1 cellular context compared by ENCODE assay signal in the genomic region with DNA sequence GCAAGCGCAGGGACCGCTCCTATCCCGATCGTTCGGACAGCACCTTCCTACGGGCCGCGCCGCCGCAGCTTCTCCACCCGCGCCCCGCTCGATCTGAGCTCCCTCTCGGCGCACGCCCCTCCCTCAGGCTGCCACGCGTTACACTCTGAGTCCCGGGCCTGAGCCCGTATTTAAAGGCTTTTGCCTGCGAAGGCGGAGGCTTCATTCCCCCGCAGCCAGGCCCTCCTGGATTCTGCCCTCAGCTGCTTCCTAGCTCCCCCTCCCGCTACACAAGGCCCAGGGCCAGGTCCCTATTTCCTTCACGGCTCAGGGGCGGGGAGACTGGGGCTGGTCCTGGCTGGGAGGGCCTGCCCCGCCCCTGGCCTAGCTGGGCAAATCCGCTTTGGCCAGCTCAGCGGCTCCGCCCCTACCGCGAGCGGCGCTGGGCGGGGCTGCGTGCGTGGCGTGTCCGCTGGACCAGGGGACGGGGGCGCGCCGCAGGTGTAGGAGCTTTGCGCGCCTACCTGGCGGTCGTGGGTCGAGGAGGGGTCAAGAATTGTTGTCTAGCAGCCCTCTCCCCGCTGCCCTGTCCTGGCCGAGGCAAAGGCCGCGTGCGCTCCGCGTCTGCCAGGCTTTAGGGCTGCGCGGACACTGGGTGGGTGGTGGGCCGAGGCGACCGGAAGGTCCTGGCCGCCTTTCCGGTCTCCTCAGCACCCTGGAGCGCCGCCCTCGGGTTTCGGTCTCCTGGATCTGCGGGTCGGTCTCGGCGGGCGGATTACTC.
TF ChIP-seq lines count a peak whose summit lies in the region.

A gene (minus strand): TSS at position 144 of the 760 bp plus-strand sequence. CDS start 5,927 bp downstream, outside the sequence.

TF ChIP-seq in HepG2, 621 proteins besides CTCF, POLR2A, EP300 and RAD21 (continued from another document and continues in another):
- TF ChIP-seq, protein P1, sequence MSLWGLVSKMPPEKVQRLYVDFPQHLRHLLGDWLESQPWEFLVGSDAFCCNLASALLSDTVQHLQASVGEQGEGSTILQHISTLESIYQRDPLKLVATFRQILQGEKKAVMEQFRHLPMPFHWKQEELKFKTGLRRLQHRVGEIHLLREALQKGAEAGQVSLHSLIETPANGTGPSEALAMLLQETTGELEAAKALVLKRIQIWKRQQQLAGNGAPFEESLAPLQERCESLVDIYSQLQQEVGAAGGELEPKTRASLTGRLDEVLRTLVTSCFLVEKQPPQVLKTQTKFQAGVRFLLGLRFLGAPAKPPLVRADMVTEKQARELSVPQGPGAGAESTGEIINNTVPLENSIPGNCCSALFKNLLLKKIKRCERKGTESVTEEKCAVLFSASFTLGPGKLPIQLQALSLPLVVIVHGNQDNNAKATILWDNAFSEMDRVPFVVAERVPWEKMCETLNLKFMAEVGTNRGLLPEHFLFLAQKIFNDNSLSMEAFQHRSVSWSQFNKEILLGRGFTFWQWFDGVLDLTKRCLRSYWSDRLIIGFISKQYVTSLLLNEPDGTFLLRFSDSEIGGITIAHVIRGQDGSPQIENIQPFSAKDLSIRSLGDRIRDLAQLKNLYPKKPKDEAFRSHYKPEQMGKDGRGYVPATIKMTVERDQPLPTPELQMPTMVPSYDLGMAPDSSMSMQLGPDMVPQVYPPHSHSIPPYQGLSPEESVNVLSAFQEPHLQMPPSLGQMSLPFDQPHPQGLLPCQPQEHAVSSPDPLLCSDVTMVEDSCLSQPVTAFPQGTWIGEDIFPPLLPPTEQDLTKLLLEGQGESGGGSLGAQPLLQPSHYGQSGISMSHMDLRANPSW (CRISPR knock-in tag; IDR thresholded peaks at IDR 0.05; ENCODE audit: borderline replicate concordance): 0 out of 2 replicates have a peak, but pooled peaks have one; percentile 18
- TF ChIP-seq RFXANK (CRISPR knock-in tag; IDR thresholded peaks at IDR 0.05): no peak
- peak; percentile 84 for TF ChIP-seq ZNF451 (CRISPR knock-in tag; IDR thresholded peaks at IDR 0.05)
- TF ChIP-seq, protein P2, sequence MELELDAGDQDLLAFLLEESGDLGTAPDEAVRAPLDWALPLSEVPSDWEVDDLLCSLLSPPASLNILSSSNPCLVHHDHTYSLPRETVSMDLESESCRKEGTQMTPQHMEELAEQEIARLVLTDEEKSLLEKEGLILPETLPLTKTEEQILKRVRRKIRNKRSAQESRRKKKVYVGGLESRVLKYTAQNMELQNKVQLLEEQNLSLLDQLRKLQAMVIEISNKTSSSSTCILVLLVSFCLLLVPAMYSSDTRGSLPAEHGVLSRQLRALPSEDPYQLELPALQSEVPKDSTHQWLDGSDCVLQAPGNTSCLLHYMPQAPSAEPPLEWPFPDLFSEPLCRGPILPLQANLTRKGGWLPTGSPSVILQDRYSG (CRISPR knock-in tag; IDR thresholded peaks at IDR 0.05): no peak
- TF ChIP-seq SRY (CRISPR knock-in tag; IDR thresholded peaks at IDR 0.05): peak; percentile 90
- TF ChIP-seq GABPA (IDR thresholded peaks at IDR 0.05; ENCODE audit: low read depth, low read length): peak; percentile 92
- TF ChIP-seq GABPA (CRISPR knock-in tag; IDR thresholded peaks at IDR 0.05; ENCODE audit: low read depth): peak; percentile 91
- TF ChIP-seq, protein P3, sequence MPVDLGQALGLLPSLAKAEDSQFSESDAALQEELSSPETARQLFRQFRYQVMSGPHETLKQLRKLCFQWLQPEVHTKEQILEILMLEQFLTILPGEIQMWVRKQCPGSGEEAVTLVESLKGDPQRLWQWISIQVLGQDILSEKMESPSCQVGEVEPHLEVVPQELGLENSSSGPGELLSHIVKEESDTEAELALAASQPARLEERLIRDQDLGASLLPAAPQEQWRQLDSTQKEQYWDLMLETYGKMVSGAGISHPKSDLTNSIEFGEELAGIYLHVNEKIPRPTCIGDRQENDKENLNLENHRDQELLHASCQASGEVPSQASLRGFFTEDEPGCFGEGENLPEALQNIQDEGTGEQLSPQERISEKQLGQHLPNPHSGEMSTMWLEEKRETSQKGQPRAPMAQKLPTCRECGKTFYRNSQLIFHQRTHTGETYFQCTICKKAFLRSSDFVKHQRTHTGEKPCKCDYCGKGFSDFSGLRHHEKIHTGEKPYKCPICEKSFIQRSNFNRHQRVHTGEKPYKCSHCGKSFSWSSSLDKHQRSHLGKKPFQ (CRISPR knock-in tag; IDR thresholded peaks at IDR 0.05; ENCODE audit: insufficient replicate concordance): peak; percentile 55
- peak; percentile 24 to 25; a peak in 1 of 4 replicates for TF ChIP-seq NR2F1 (CRISPR knock-in tag; IDR thresholded peaks at IDR 0.05)
- no peak for TF ChIP-seq SOX6 (IDR thresholded peaks at IDR 0.05)
- TF ChIP-seq SOX6 (CRISPR knock-in tag; IDR thresholded peaks at IDR 0.05): peak; percentile 81; the same call in 1 of the 2 replicates
- TF ChIP-seq, protein P4, sequence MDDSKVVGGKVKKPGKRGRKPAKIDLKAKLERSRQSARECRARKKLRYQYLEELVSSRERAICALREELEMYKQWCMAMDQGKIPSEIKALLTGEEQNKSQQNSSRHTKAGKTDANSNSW (CRISPR knock-in tag; IDR thresholded peaks at IDR 0.05; ENCODE audit: borderline replicate concordance): peak; percentile 80; the same call in 1 of the 2 replicates
- TF ChIP-seq, protein P5, sequence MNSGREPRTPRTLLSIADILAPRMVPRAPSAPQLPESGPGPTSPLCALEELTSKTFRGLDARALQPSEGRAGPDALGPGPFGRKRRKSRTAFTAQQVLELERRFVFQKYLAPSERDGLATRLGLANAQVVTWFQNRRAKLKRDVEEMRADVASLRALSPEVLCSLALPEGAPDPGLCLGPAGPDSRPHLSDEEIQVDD (CRISPR knock-in tag; IDR thresholded peaks at IDR 0.05; ENCODE audit: borderline replicate concordance): peak; percentile 79
- TF ChIP-seq, protein P6, sequence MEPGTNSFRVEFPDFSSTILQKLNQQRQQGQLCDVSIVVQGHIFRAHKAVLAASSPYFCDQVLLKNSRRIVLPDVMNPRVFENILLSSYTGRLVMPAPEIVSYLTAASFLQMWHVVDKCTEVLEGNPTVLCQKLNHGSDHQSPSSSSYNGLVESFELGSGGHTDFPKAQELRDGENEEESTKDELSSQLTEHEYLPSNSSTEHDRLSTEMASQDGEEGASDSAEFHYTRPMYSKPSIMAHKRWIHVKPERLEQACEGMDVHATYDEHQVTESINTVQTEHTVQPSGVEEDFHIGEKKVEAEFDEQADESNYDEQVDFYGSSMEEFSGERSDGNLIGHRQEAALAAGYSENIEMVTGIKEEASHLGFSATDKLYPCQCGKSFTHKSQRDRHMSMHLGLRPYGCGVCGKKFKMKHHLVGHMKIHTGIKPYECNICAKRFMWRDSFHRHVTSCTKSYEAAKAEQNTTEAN (CRISPR knock-in tag; conservative IDR thresholded peaks at IDR 0.05): 0 out of 2 replicates have a peak, but pooled peaks have one; percentile 9
- TF ChIP-seq, protein P7, sequence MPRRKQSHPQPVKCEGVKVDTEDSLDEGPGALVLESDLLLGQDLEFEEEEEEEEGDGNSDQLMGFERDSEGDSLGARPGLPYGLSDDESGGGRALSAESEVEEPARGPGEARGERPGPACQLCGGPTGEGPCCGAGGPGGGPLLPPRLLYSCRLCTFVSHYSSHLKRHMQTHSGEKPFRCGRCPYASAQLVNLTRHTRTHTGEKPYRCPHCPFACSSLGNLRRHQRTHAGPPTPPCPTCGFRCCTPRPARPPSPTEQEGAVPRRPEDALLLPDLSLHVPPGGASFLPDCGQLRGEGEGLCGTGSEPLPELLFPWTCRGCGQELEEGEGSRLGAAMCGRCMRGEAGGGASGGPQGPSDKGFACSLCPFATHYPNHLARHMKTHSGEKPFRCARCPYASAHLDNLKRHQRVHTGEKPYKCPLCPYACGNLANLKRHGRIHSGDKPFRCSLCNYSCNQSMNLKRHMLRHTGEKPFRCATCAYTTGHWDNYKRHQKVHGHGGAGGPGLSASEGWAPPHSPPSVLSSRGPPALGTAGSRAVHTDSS (CRISPR knock-in tag; conservative IDR thresholded peaks at IDR 0.05): 0 out of 2 replicates have a peak, but pooled peaks have one; percentile 59
- TF ChIP-seq GFI1 (CRISPR knock-in tag; IDR thresholded peaks at IDR 0.05; ENCODE audit: borderline replicate concordance): peak; percentile 79
- TF ChIP-seq, protein P8, sequence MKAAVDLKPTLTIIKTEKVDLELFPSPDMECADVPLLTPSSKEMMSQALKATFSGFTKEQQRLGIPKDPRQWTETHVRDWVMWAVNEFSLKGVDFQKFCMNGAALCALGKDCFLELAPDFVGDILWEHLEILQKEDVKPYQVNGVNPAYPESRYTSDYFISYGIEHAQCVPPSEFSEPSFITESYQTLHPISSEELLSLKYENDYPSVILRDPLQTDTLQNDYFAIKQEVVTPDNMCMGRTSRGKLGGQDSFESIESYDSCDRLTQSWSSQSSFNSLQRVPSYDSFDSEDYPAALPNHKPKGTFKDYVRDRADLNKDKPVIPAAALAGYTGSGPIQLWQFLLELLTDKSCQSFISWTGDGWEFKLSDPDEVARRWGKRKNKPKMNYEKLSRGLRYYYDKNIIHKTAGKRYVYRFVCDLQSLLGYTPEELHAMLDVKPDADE (CRISPR knock-in tag; IDR thresholded peaks at IDR 0.05): peak; percentile 62; the same call in 1 of the 2 replicates
- peak; percentile 34; the same call in 1 of the 2 replicates for TF ChIP-seq KLF9 (CRISPR knock-in tag; IDR thresholded peaks at IDR 0.05; ENCODE audit: low read depth)
- TF ChIP-seq ZFY (CRISPR knock-in tag; IDR thresholded peaks at IDR 0.05): peak; percentile 93
- TF ChIP-seq KMT2B (CRISPR knock-in tag; IDR thresholded peaks at IDR 0.05): peak; percentile 93
- peak; percentile 94 for TF ChIP-seq ZNF431 (CRISPR knock-in tag; IDR thresholded peaks at IDR 0.05; ENCODE audit: borderline replicate concordance, low read depth)
- TF ChIP-seq TGIF2 (CRISPR knock-in tag; IDR thresholded peaks at IDR 0.05): peak; percentile 58
- TF ChIP-seq THYN1 (CRISPR knock-in tag; IDR thresholded peaks at IDR 0.05; ENCODE audit: borderline replicate concordance, low read depth): peak; percentile 58; the same call in 1 of the 2 replicates
- TF ChIP-seq, protein P9, sequence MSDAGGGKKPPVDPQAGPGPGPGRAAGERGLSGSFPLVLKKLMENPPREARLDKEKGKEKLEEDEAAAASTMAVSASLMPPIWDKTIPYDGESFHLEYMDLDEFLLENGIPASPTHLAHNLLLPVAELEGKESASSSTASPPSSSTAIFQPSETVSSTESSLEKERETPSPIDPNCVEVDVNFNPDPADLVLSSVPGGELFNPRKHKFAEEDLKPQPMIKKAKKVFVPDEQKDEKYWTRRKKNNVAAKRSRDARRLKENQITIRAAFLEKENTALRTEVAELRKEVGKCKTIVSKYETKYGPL (CRISPR knock-in tag; IDR thresholded peaks at IDR 0.05): peak; percentile 86; the same call in 1 of the 2 replicates
- no peak; the same call in 1 of the 2 replicates for TF ChIP-seq NKX3-1 (CRISPR knock-in tag; IDR thresholded peaks at IDR 0.05)
- peak; percentile 92 for TF ChIP-seq ZBTB38 (CRISPR knock-in tag; IDR thresholded peaks at IDR 0.05)
- TF ChIP-seq CHD2 (IDR thresholded peaks at IDR 0.05; ENCODE audit: low read depth, low read length): peak; percentile 36; the same call in 1 of the 2 replicates
- peak; percentile 44; the same call in 1 of the 2 replicates for TF ChIP-seq ZNF674 (CRISPR knock-in tag; IDR thresholded peaks at IDR 0.05; ENCODE audit: low read depth)
- 0 out of 2 replicates have a peak, but pooled peaks have one; percentile 30 for TF ChIP-seq ZNF367 (CRISPR knock-in tag; IDR thresholded peaks at IDR 0.05; ENCODE audit: borderline replicate concordance)
- TF ChIP-seq, protein P10, sequence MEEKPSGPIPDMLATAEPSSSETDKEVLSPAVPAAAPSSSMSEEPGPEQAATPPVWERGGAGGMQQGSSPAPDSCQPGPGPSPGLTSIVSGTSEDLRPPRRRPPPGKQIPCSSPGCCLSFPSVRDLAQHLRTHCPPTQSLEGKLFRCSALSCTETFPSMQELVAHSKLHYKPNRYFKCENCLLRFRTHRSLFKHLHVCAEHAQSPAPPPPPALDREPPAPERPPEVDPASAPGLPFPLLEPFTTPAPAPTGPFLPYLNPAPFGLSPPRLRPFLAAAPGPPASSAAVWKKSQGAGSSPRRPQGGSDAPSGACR (CRISPR knock-in tag; IDR thresholded peaks at IDR 0.05): no peak
- TF ChIP-seq ZFP41 (CRISPR knock-in tag; IDR thresholded peaks at IDR 0.05; ENCODE audit: borderline replicate concordance): no peak
- TF ChIP-seq, protein P11, sequence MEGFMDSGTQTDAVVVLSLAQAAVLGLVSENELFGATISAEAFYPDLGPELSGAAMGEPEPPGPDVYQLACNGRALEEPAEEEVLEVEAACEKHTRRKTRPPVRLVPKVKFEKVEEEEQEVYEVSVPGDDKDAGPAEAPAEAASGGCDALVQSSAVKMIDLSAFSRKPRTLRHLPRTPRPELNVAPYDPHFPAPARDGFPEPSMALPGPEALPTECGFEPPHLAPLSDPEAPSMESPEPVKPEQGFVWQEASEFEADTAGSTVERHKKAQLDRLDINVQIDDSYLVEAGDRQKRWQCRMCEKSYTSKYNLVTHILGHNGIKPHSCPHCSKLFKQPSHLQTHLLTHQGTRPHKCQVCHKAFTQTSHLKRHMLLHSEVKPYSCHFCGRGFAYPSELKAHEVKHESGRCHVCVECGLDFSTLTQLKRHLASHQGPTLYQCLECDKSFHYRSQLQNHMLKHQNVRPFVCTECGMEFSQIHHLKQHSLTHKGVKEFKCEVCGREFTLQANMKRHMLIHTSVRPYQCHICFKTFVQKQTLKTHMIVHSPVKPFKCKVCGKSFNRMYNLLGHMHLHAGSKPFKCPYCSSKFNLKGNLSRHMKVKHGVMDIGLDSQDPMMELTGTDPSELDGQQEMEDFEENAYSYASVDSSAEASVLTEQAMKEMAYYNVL (CRISPR knock-in tag; IDR thresholded peaks at IDR 0.05; ENCODE audit: borderline replicate concordance): no peak
- TF ChIP-seq PRMT3 (CRISPR knock-in tag; IDR thresholded peaks at IDR 0.05; ENCODE audit: borderline replicate concordance, low read depth): peak; percentile 97
- TF ChIP-seq KLF15 (CRISPR knock-in tag; IDR thresholded peaks at IDR 0.05; ENCODE audit: borderline replicate concordance): no peak; the same call in 1 of the 2 replicates
- TF ChIP-seq ZFAT (CRISPR knock-in tag; conservative IDR thresholded peaks at IDR 0.05): no peak
- TF ChIP-seq TBP (CRISPR knock-in tag; IDR thresholded peaks at IDR 0.05): no peak
- TF ChIP-seq, protein P12, sequence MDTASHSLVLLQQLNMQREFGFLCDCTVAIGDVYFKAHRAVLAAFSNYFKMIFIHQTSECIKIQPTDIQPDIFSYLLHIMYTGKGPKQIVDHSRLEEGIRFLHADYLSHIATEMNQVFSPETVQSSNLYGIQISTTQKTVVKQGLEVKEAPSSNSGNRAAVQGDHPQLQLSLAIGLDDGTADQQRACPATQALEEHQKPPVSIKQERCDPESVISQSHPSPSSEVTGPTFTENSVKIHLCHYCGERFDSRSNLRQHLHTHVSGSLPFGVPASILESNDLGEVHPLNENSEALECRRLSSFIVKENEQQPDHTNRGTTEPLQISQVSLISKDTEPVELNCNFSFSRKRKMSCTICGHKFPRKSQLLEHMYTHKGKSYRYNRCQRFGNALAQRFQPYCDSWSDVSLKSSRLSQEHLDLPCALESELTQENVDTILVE (CRISPR knock-in tag; IDR thresholded peaks at IDR 0.05): peak; percentile 87
- peak; percentile 90 for TF ChIP-seq SRSF1 (optimal IDR thresholded peaks at IDR 0.05; ENCODE audit: low read depth, low read length)
- TF ChIP-seq, protein P13, sequence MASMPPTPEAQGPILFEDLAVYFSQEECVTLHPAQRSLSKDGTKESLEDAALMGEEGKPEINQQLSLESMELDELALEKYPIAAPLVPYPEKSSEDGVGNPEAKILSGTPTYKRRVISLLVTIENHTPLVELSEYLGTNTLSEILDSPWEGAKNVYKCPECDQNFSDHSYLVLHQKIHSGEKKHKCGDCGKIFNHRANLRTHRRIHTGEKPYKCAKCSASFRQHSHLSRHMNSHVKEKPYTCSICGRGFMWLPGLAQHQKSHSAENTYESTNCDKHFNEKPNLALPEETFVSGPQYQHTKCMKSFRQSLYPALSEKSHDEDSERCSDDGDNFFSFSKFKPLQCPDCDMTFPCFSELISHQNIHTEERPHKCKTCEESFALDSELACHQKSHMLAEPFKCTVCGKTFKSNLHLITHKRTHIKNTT (CRISPR knock-in tag; IDR thresholded peaks at IDR 0.05): no peak
- TF ChIP-seq ZNF274 (CRISPR knock-in tag; IDR thresholded peaks at IDR 0.05): peak; percentile 75
- TF ChIP-seq SATB2 (CRISPR knock-in tag; IDR thresholded peaks at IDR 0.05): no peak
- peak; percentile 53; the same call in 1 of the 2 replicates for TF ChIP-seq ZMYM3 (CRISPR knock-in tag; IDR thresholded peaks at IDR 0.05)
